In the genomic region with DNA sequence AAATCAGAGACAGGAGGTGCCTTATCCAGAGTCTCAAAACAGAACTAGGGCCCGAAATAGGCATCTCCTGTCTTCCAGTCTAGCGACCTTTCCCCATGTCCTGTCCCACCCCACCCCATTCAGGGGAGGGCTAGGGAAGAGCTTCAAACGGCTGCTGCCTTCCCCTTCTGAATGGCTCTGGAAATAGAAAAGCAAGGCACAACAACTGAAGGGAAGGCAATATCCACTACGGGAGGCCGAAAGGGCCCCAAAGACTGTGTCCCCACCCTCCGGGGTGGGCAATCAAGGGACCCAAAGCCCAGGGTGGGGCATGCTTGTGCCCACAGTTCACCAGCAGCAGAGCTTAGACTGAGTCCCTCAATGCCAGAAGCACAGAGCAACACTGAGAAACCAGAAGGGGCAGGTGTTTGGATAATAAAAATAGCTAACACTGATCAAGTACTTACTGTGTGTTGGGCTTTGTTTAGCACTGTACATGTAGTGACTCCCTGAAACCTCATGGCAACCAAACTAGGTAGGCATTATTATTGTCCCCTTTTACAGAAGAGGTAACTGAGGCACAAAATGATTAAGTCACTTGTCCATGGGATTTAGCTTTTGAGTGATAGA, we compare ENCODE assay signal across 11 cellular contexts. TPM values are rescaled to one million over a fixed set of nuclear protein-coding genes. Genes with fewer than 3 reads are reported as not detected.
DNase-seq lines count a peak whose midpoint lies in the region; ATAC-seq and TF ChIP-seq lines count a peak whose summit lies in the region.
"Had no signal": no experiment of that assay in that cellular context is flagged by ENCODE, and none has a peak within 500 bp of the region (broad histone marks: within the 10 kb centered on the region; RNA-seq: fewer than 3 reads in every experiment).

No MANE protein-coding gene starts in this region.

- TF ChIP-seq POLR2A in adrenal gland (IDR thresholded peaks at IDR 0.05) (no peak), stomach (IDR thresholded peaks at IDR 0.05) (no peak)

- WGBS in adrenal gland, 4 donors, result 72 to 81% (median 77%) methylated on average over 5 to 6 of the region's 6 CpGs
- WGBS in stomach, 5 donors, result 75 to 86% (median 82%) methylated on average over 6 of the region's 6 CpGs

- peaks cover 94% of the 10 kb centered on the region for H3K4me1 Mint-ChIP-seq in memory B cell
- H3K4me1 Mint-ChIP-seq in nephron progenitor cell, result peaks cover 80% of the 10 kb centered on the region

- H3K4me1 ChIP-seq in Loucy (ENCODE audit: insufficient read depth, low read length, poor library complexity, severe bottlenecking) (peaks cover 100% of the 10 kb centered on the region), adrenal gland (replicated peaks in 1 of 2) (peaks cover 45 to 81% of the 10 kb centered on the region in 2 donors), stomach (peaks cover 6 to 68% (median 35%) of the 10 kb centered on the region in 4 donors)

- H3K27me3 Mint-ChIP-seq in memory B cell (no peaks in the 10 kb centered on the region), nephron progenitor cell (ENCODE audit: low read depth, poor library complexity) (peaks cover 6% of the 10 kb centered on the region)
- H3K27me3 Mint-ChIP-seq: activated naive CD4-positive, alpha-beta T cell treated with anti-CD3 and anti-CD28 coated beads, Interleukin-2, amount 50 U/mL, for 24 hours had no signal

- ATAC-seq in memory B cell (ENCODE audit: low read depth), result no peak
- no peak for ATAC-seq in HG03159 (IDR thresholded peaks at IDR 0.05; ENCODE audit: unreplicated experiment)

- H3K36me3 ChIP-seq in Loucy (ENCODE audit: insufficient read depth, low read length) (no peaks in the 10 kb centered on the region), adrenal gland (replicated peaks in 1 of 2) (peaks cover 0 to 6% of the 10 kb centered on the region in 2 donors), stomach (peaks cover 0 to 16% (median 0%) of the 10 kb centered on the region in 4 donors)

- H3K4me3 ChIP-seq in Loucy (ENCODE audit: low read length, poor library complexity, severe bottlenecking) (no peak overlapping the region), adrenal gland (no peak overlapping the region), stomach (no peak overlapping the region)
- H3K4me3 ChIP-seq: GM12878, lung had no signal

- no peaks in the 10 kb centered on the region for H3K9me3 ChIP-seq in Loucy (ENCODE audit: insufficient read depth, low read depth, low read length)
- no peaks in the 10 kb centered on the region for H3K9me3 ChIP-seq in adrenal gland (replicated peaks in 1 of 3)
- H3K9me3 ChIP-seq in stomach, result no peaks in the 10 kb centered on the region

- H3K79me2 ChIP-seq in Loucy (ENCODE audit: insufficient read depth, low read length), result no peaks in the 10 kb centered on the region

- H3K4me3 Mint-ChIP-seq in memory B cell (peak overlapping the region; percentile 73), nephron progenitor cell (no peak overlapping the region)
- H3K4me3 Mint-ChIP-seq: activated naive CD4-positive, alpha-beta T cell treated with anti-CD3 and anti-CD28 coated beads, Interleukin-2, amount 50 U/mL, for 24 hours had no signal

- no peaks in the 10 kb centered on the region for H3F3A ChIP-seq in Loucy (ENCODE audit: low read depth)

- intact Hi-C loops in adrenal gland (cut with DNase I) (no loop called here), stomach (cut with DNase I; ENCODE audit: low total_unique reads) (no loop called here)

- H3K9me3 Mint-ChIP-seq in memory B cell (no peaks in the 10 kb centered on the region), nephron progenitor cell (no peaks in the 10 kb centered on the region)
- H3K9me3 Mint-ChIP-seq: activated naive CD4-positive, alpha-beta T cell treated with anti-CD3 and anti-CD28 coated beads, Interleukin-2, amount 50 U/mL, for 24 hours had no signal

- H3K27ac ChIP-seq in adrenal gland (peak overlapping the region in 3 of 5 donors; percentile 64 to 85 (median 66)), stomach (peak overlapping the region in 4 of 5 donors; percentile 48 to 74 (median 64))

- TF ChIP-seq CTCF in Loucy (conservative IDR thresholded peaks at IDR 0.05; ENCODE audit: low read length), result no peak
- TF ChIP-seq CTCF in adrenal gland (IDR thresholded peaks at IDR 0.05), result no peak
- no peak for TF ChIP-seq CTCF in stomach (IDR thresholded peaks at IDR 0.05)
- no peak for TF ChIP-seq CTCF in nephron progenitor cell (IDR thresholded peaks at IDR 0.05)

- TF ChIP-seq EP300 in stomach (IDR thresholded peaks at IDR 0.05), result no peak

- H3K27me3 ChIP-seq in Loucy (ENCODE audit: insufficient read depth, low read length, poor library complexity, severe bottlenecking) (no peaks in the 10 kb centered on the region), adrenal gland (no peaks in the 10 kb centered on the region), stomach (no peaks in the 10 kb centered on the region)

- H3K9me2 ChIP-seq in Loucy (replicated peaks; ENCODE audit: low read depth, low read length), result no peaks in the 10 kb centered on the region

- H3K9ac ChIP-seq in Loucy (ENCODE audit: low read depth, low read length, poor library complexity, severe bottlenecking), result peak overlapping the region; percentile 70

- H3K27ac Mint-ChIP-seq in memory B cell (peak overlapping the region; percentile 92), nephron progenitor cell (no peak overlapping the region)
- H3K27ac Mint-ChIP-seq: activated naive CD4-positive, alpha-beta T cell treated with anti-CD3 and anti-CD28 coated beads, Interleukin-2, amount 50 U/mL, for 24 hours had no signal

- DNase-seq in adrenal gland (no peak), memory B cell (ENCODE audit: low spot score in 2 of 2) (no peak), stomach (no peak), OCI-M2 (lab: John Stamatoyannopoulos, UW; ENCODE audit: unreplicated experiment) (no peak), nephron progenitor cell (no peak)
- no peak for DNase-seq in activated effector memory CD4-positive, alpha-beta T cell treated with anti-CD3 and anti-CD28 coated beads, Interleukin-2, amount 50 U/mL, for 16 hours

- no peaks in the 10 kb centered on the region for H4K20me1 ChIP-seq in Loucy (ENCODE audit: insufficient read depth, low read length, poor library complexity, severe bottlenecking)

- peak overlapping the region; percentile 86 for H3K4me2 ChIP-seq in Loucy (ENCODE audit: low read depth, low read length, poor library complexity, severe bottlenecking)

- H3K36me3 Mint-ChIP-seq in memory B cell (peaks cover 14% of the 10 kb centered on the region), nephron progenitor cell (ENCODE audit: low read depth) (peaks cover 6% of the 10 kb centered on the region)
- H3K36me3 Mint-ChIP-seq: activated naive CD4-positive, alpha-beta T cell treated with anti-CD3 and anti-CD28 coated beads, Interleukin-2, amount 50 U/mL, for 24 hours had no signal

- H2AFZ ChIP-seq in Loucy (ENCODE audit: low read length), result no peak overlapping the region

RNA-seq across cellular contexts. Expression of a gene that starts 38.5 kb away (rescaled TPM):
- 10 to 100 TPM; 14.7 to 31.0 (median 20.1) TPM for total RNA-seq in adrenal gland
- polyA plus RNA-seq in adrenal gland, result 10 to 100 TPM in 1 of 3 donors, 1 to 10 TPM in 2; 2.4 to 12.4 (median 5.7) TPM
- 10 to 100 TPM in 2 of 5 donors, 1 to 10 TPM in 2, under 1 TPM in 1; under 0.01 to 12.7 (median 3.3) TPM for total RNA-seq in stomach
- polyA plus RNA-seq in stomach, result 1 to 10 TPM; 1.9 to 4.4 (median 3.2) TPM
